ENCODE assay signal across 31 cellular contexts in genomic region chr13:76621726-76622125, GRCh38.
"Had no signal": no experiment of that assay in that cellular context is flagged by ENCODE, and none has a peak within 500 bp of the region (broad histone marks: within the 10 kb centered on the region; RNA-seq: fewer than 3 reads in every experiment).

No MANE protein-coding gene starts in this region.

- H3K9me3 ChIP-seq: lower lobe of right lung, mucosa of descending colon, pancreas, prostate gland, sigmoid colon, tibial nerve, vagina had no signal

- H3K9me3 Mint-ChIP-seq: stimulated activated memory B cell treated with anti-CD40 and anti-IgM and Interleukin-4, amounts not matched to agents 10 μg/mL and 1 μg/mL and 100 μg/mL, for 72 hours; stimulated activated naive CD8-positive, alpha-beta T cell treated with anti-CD3 and anti-CD28 coated beads, Interleukin-15, amount 100 ng/mL, for 72 hours had no signal

- H3K4me3 ChIP-seq: heart right ventricle, lower lobe of right lung, mucosa of descending colon, pancreas, prostate gland, sigmoid colon, smooth muscle cell, tibial nerve, vagina had no signal

- ATAC-seq: left cardiac atrium; left lobe of liver; lower lobe of right lung; mucosa of descending colon; naive thymus-derived CD8-positive, alpha-beta T cell; pancreas; right cardiac atrium; stimulated activated memory B cell treated with anti-CD40 and anti-IgM and Interleukin-4, amounts not matched to agents 10 μg/mL and 1 μg/mL and 100 μg/mL, for 72 hours; stimulated activated naive CD8-positive, alpha-beta T cell treated with anti-CD3 and anti-CD28 coated beads, Interleukin-15, amount 100 ng/mL, for 72 hours had no signal

- DNase-seq: heart right ventricle; hippocampal formation; kidney glomerular epithelial cell; left cardiac atrium; lower lobe of right lung; mesendoderm; midbrain; mucosa of descending colon; naive thymus-derived CD8-positive, alpha-beta T cell; nucleus accumbens; pancreas; posterior cingulate gyrus; retina; right cardiac atrium; sigmoid colon; stimulated activated CD4-positive, alpha-beta T cell treated with anti-CD3 and anti-CD28 coated beads, Interleukin-1b, Interleukin-23, amount 100 ng/mL, for 48 hours; stimulated activated CD4-positive, alpha-beta T cell treated with anti-CD3 and anti-CD28 coated beads, Interleukin-2, amount 100 ng/mL, for 48 hours; stimulated activated CD4-positive, alpha-beta T cell treated with anti-CD3 and anti-CD28 coated beads, Interleukin-4, amount 100 ng/mL, for 4 hours; stimulated activated CD8-positive, alpha-beta memory T cell treated with anti-CD3 and anti-CD28 coated beads, Interleukin-4, amount 100 ng/mL, for 48 hours; stimulated activated naive CD4-positive, alpha-beta T cell treated with Interleukin-2 at 50 U/mL for 16 hours; stimulated activated naive CD8-positive, alpha-beta T cell treated with anti-CD3 and anti-CD28 coated beads, Interleukin-15, amount 100 ng/mL, for 72 hours; substantia nigra had no signal

- H3K36me3 Mint-ChIP-seq: stimulated activated memory B cell treated with anti-CD40 and anti-IgM and Interleukin-4, amounts not matched to agents 10 μg/mL and 1 μg/mL and 100 μg/mL, for 72 hours; type B pancreatic cell had no signal

- H3K4me2 ChIP-seq: smooth muscle cell had no signal

- H3K27me3 ChIP-seq: heart right ventricle, pancreas, sigmoid colon, tibial nerve, vagina had no signal

- H3K27ac Mint-ChIP-seq: naive thymus-derived CD8-positive, alpha-beta T cell; stimulated activated memory B cell treated with anti-CD40 and anti-IgM and Interleukin-4, amounts not matched to agents 10 μg/mL and 1 μg/mL and 100 μg/mL, for 72 hours; stimulated activated naive CD8-positive, alpha-beta T cell treated with anti-CD3 and anti-CD28 coated beads, Interleukin-15, amount 100 ng/mL, for 72 hours; type B pancreatic cell had no signal

- H3K4me3 Mint-ChIP-seq: naive thymus-derived CD8-positive, alpha-beta T cell; nephron; neural crest cell; stimulated activated memory B cell treated with anti-CD40 and anti-IgM and Interleukin-4, amounts not matched to agents 10 μg/mL and 1 μg/mL and 100 μg/mL, for 72 hours; stimulated activated naive CD8-positive, alpha-beta T cell treated with anti-CD3 and anti-CD28 coated beads, Interleukin-15, amount 100 ng/mL, for 72 hours; type B pancreatic cell had no signal

- H3K4me1 Mint-ChIP-seq: naive thymus-derived CD8-positive, alpha-beta T cell; stimulated activated memory B cell treated with anti-CD40 and anti-IgM and Interleukin-4, amounts not matched to agents 10 μg/mL and 1 μg/mL and 100 μg/mL, for 72 hours; stimulated activated naive CD8-positive, alpha-beta T cell treated with anti-CD3 and anti-CD28 coated beads, Interleukin-15, amount 100 ng/mL, for 72 hours had no signal

- H3K4me1 ChIP-seq: lower lobe of right lung, pancreas, prostate gland, vagina had no signal

- H3K27ac ChIP-seq: heart right ventricle, lower lobe of right lung, pancreas, prostate gland, vagina had no signal

- H3K36me3 ChIP-seq: heart right ventricle, lower lobe of right lung, pancreas, prostate gland, sigmoid colon, tibial nerve, vagina had no signal
